Comparison of ENCODE assay signal across 28 cellular contexts in genomic region chr14:91609183-91609582, GRCh38.
"Had no signal": no experiment of that assay in that cellular context is flagged by ENCODE, and none has a peak within 500 bp of the region (broad histone marks: within the 10 kb centered on the region; RNA-seq: fewer than 3 reads in every experiment).

No MANE protein-coding gene starts in this region.

- H3K4me3 ChIP-seq: ascending aorta, breast epithelium, cardiac muscle cell, colonic mucosa, dorsolateral prefrontal cortex, esophagus muscularis mucosa, gastrocnemius medialis, heart left ventricle had no signal

- H3K27ac ChIP-seq: ascending aorta, breast epithelium, cardiac muscle cell, colonic mucosa, dorsolateral prefrontal cortex, esophagus muscularis mucosa, foreskin keratinocyte, gastrocnemius medialis, heart left ventricle had no signal

- DNase-seq: activated CD4-positive, alpha-beta memory T cell treated with anti-CD3 and anti-CD28 coated beads, Interleukin-2, amount 10 ng/mL, durations not matched to agents 7 days and 5 days; activated CD4-positive, alpha-beta T cell treated with anti-CD3 and anti-CD28 coated beads for 1 hour; activated CD4-positive, alpha-beta T cell treated with anti-CD3 and anti-CD28 coated beads for 4 hours; activated CD4-positive, alpha-beta T cell treated with anti-CD3 and anti-CD28 coated beads, Interleukin-2, amount 10 ng/mL, durations not matched to agents 7 days and 5 days; activated CD4-positive, alpha-beta T cell treated with anti-CD3 and anti-CD28 coated beads, Interleukin-2, amount 50 U/mL, for 4 hours; activated CD8-positive, alpha-beta memory T cell treated with anti-CD3 and anti-CD28 coated beads, Interleukin-2, amount 50 U/mL, for 48 hours; activated gamma-delta T cell; activated naive CD4-positive, alpha-beta T cell; activated naive CD4-positive, alpha-beta T cell treated with anti-CD3 and anti-CD28 coated beads, Interleukin-2, amount 10 ng/mL, durations not matched to agents 7 days and 5 days; activated naive CD8-positive, alpha-beta T cell treated with anti-CD3 and anti-CD28 coated beads, Interleukin-2, amount 10 ng/mL, durations not matched to agents 7 days and 5 days; activated T-cell treated with anti-CD3 and anti-CD28 coated beads for 4 hours; activated T-cell treated with anti-CD3 and anti-CD28 coated beads, Interleukin-2, amount 50 U/mL, for 24 hours; activated T-cell treated with anti-CD3 and anti-CD28 coated beads, Interleukin-2, amount 50 U/mL, for 72 hours; central memory CD4-positive, alpha-beta T cell; cerebellar nuclear complex; colonic mucosa; dorsolateral prefrontal cortex; effector memory CD4-positive, alpha-beta T cell; erythroblast; foreskin keratinocyte; gastrocnemius medialis; glutamatergic neuron; heart left ventricle; T-helper 2 cell had no signal
